12 cellular contexts compared by ENCODE assay signal in genomic region chr14:103696027-103696402, GRCh38. TPM values are rescaled to one million over a fixed set of nuclear protein-coding genes. Genes with fewer than 3 reads are reported as not detected.
DNase-seq lines count a peak whose midpoint lies in the region; ATAC-seq, FAIRE-seq and TF ChIP-seq lines count a peak whose summit lies in the region.
"Had no signal": no experiment of that assay in that cellular context is flagged by ENCODE, and none has a peak within 500 bp of the region (broad histone marks: within the 10 kb centered on the region; RNA-seq: fewer than 3 reads in every experiment).

No MANE protein-coding gene starts in this region.

- H4K20me1 ChIP-seq in K562 (replicated peaks; ENCODE audit: control insufficient read depth, insufficient read depth, low read length): no peaks in the 10 kb centered on the region; the same call in 1 of the 2 replicates

- H3K4me3 ChIP-seq in K562 (no peak overlapping the region), transverse colon (no peak overlapping the region)
- H3K4me3 ChIP-seq: left lung had no signal

- no peak for FAIRE-seq in K562 (lab: Jason Lieb, UNC)

- no peaks in the 10 kb centered on the region for H3K79me2 ChIP-seq in K562 (ENCODE audit: control insufficient read depth, insufficient read depth, low read length)

- no peak for TF ChIP-seq RAD21 in K562 (CRISPR knock-in tag; conservative IDR thresholded peaks at IDR 0.05 in 1 of 2, IDR thresholded peaks at IDR 0.05 in 1 of 2)

- no peak for ATAC-seq in Right ventricle myocardium inferior
- ATAC-seq in K562: no peak
- ATAC-seq in natural killer cell treated with Interleukin-12 subunit alpha and Interleukin-12 subunit beta and Interleukin-15 and Interleukin-18, amount 100 ng/mL, for 72 hours: no peak
- ATAC-seq: left lung had no signal

- no peak for TF ChIP-seq EP300 in K562 (IDR thresholded peaks at IDR 0.05; ENCODE audit: low read length)
- TF ChIP-seq EP300 in transverse colon (IDR thresholded peaks at IDR 0.05; ENCODE audit: low read depth): no peak

- H3K9me3 ChIP-seq in K562 (replicated peaks; ENCODE audit: control insufficient read depth, insufficient read depth, low read depth, low read length): no peaks in the 10 kb centered on the region
- H3K9me3 ChIP-seq in transverse colon: no peaks in the 10 kb centered on the region
- H3K9me3 ChIP-seq: left lung had no signal

- H3K4me2 ChIP-seq in K562 (ENCODE audit: insufficient read depth, low read length): no peak overlapping the region

- TF ChIP-seq POLR2A in K562 (conservative IDR thresholded peaks at IDR 0.05) (no peak), transverse colon (IDR thresholded peaks at IDR 0.05) (no peak)

- H3K27ac Mint-ChIP-seq in natural killer cell treated with Interleukin-12 subunit alpha and Interleukin-12 subunit beta and Interleukin-15 and Interleukin-18, amount 100 ng/mL, for 72 hours: no peak overlapping the region

- H3K9me1 ChIP-seq in K562 (ENCODE audit: control insufficient read depth, insufficient read depth, low read length): no peaks in the 10 kb centered on the region

- H3K9me3 Mint-ChIP-seq in natural killer cell treated with Interleukin-12 subunit alpha and Interleukin-12 subunit beta and Interleukin-15 and Interleukin-18, amount 100 ng/mL, for 72 hours: no peaks in the 10 kb centered on the region

- in situ Hi-C loops in K562 (cut with MboI) (no loop called here), transverse colon (cut with MboI; ENCODE audit: low pct_ligation_motif_present in 1 of 4, low pct_unique_long_range_greater_than_20kb in 1 of 4, low sequenced_read_pairs in 3 of 4) (no loop called here)

- H3K4me1 ChIP-seq in K562 (replicated peaks in 1 of 2; ENCODE audit: control insufficient read depth in 2 of 2, insufficient read depth in 2 of 2, low read length in 2 of 2): peaks cover 0 to 28% of the 10 kb centered on the region in 2 experiments; a peak in 2 of 5 replicates
- H3K4me1 ChIP-seq in transverse colon: peaks cover 29 to 43% (median 34%) of the 10 kb centered on the region in 4 donors

- POLR2A ChIA-PET in K562 (lab: Yijun Ruan, JAX): interaction anchor here (0.7 to 0.8 kb wide), 2 partner anchors 9 to 11 kb away, joined by 3 to 5 read pairs; no protein-coding TSS in a partner anchor

- DNase-seq in Right ventricle myocardium inferior (ENCODE audit: missing footprints): peak; percentile 53
- DNase-seq in cardiac septum (ENCODE audit: low spot score): no peak
- no peak for DNase-seq in K562 (ENCODE audit: extremely low read depth in 1 of 4, low spot score in 3 of 4)
- DNase-seq in natural killer cell treated with Interleukin-12 subunit alpha and Interleukin-12 subunit beta and Interleukin-15 and Interleukin-18, amount 100 ng/mL, for 72 hours (ENCODE audit: low spot score): peak; percentile 42
- DNase-seq in transverse colon: no peak
- DNase-seq in stimulated activated CD4-positive, alpha-beta T cell treated with anti-CD3 and anti-CD28 coated beads, Interleukin-15, amount 100 ng/mL, for 24 hours: no peak
- no peak for DNase-seq in activated CD4-positive, CD25-positive, alpha-beta regulatory T cell (lab: John Stamatoyannopoulos, UW)
- no peak for DNase-seq in NCI-H345 treated with DMSO at 0.1 percent for 48 hours (lab: John Stamatoyannopoulos, UW; ENCODE audit: unreplicated experiment)
- DNase-seq: activated CD8-positive, alpha-beta memory T cell treated with anti-CD3 and anti-CD28 coated beads, Interleukin-2, amount 50 U/mL, for 4 hours; HCEC 1CT had no signal

- H3K36me3 ChIP-seq in K562 (ENCODE audit: control insufficient read depth, insufficient read depth, low read length) (peaks cover 74% of the 10 kb centered on the region; the same call in 2 of the 3 replicates), transverse colon (peaks cover 0 to 17% (median 6%) of the 10 kb centered on the region in 4 donors)

- H3K27ac ChIP-seq in K562 (ENCODE audit: extremely low read depth, low read depth, low read length) (no peak overlapping the region), transverse colon (peak overlapping the region; percentile 47 to 70 (median 60))
- H3K27ac ChIP-seq: C4-2B had no signal

- intact Hi-C loops in Right ventricle myocardium inferior (cut with DNase I): no loop called here
- intact Hi-C loops in cardiac septum (cut with DNase I): no loop called here
- intact Hi-C loops in K562 (cut with micrococcal nuclease): no loop called here
- intact Hi-C loops in transverse colon (cut with DNase I; ENCODE audit: low total_unique reads): no loop called here

- H3K27me3 ChIP-seq in K562 (ENCODE audit: control insufficient read depth in 2 of 2, insufficient read depth in 2 of 2, low read length in 2 of 2) (no peaks in the 10 kb centered on the region), transverse colon (no peaks in the 10 kb centered on the region)
- H3K27me3 ChIP-seq: left lung had no signal

- no peak for TF ChIP-seq CTCF in K562 (IDR thresholded peaks at IDR 0.05 in 2 of 3, conservative IDR thresholded peaks at IDR 0.05 in 1 of 3; ENCODE audit: insufficient read depth in 2 of 3, low read depth in 1 of 3, low read length in 3 of 3)
- TF ChIP-seq CTCF in transverse colon (IDR thresholded peaks at IDR 0.05): no peak

- H3K9ac ChIP-seq in K562 (ENCODE audit: insufficient read depth in 1 of 2, low read depth in 2 of 2, low read length in 2 of 2): no peak overlapping the region

- no peaks in the 10 kb centered on the region for H3K27me3 Mint-ChIP-seq in natural killer cell treated with Interleukin-12 subunit alpha and Interleukin-12 subunit beta and Interleukin-15 and Interleukin-18, amount 100 ng/mL, for 72 hours

- peaks cover 0 to 18% of the 10 kb centered on the region in 2 donors for H3K4me1 Mint-ChIP-seq in natural killer cell treated with Interleukin-12 subunit alpha and Interleukin-12 subunit beta and Interleukin-15 and Interleukin-18, amount 100 ng/mL, for 72 hours (ENCODE audit: low read depth in 2 of 2)

- CTCF ChIA-PET in K562 (lab: Yijun Ruan, JAX; ENCODE audit: low intra/inter-chr PET ratio): no interaction called here

- no peak overlapping the region for H3K4me3 Mint-ChIP-seq in natural killer cell treated with Interleukin-12 subunit alpha and Interleukin-12 subunit beta and Interleukin-15 and Interleukin-18, amount 100 ng/mL, for 72 hours

- H2AFZ ChIP-seq in K562 (ENCODE audit: low read depth, low read length): no peak overlapping the region

- no peaks in the 10 kb centered on the region for H3K36me3 Mint-ChIP-seq in natural killer cell treated with Interleukin-12 subunit alpha and Interleukin-12 subunit beta and Interleukin-15 and Interleukin-18, amount 100 ng/mL, for 72 hours

- no TSS peak for BruUV-seq in K562 (replicated peaks; lab: Mats Ljungman, UMichigan)

- WGBS in K562 (ENCODE audit: insufficient coverage, low coverage, missing lambda C conversion rate): 94% methylated on average over 6 of the region's 15 CpGs
- WGBS in transverse colon (ENCODE audit: low coverage in 1 of 2), 2 donors: 40 to 56% methylated on average over 1 to 7 of the region's 15 CpGs

RNA-seq across cellular contexts. Expression of gene XRCC3, which starts 19.2 kb away (rescaled TPM):
- total RNA-seq in Right ventricle myocardium inferior (2.8 TPM), cardiac septum (3.9 TPM), K562 (2014; rRNA removed) (46.1 and 54.1 TPM in 2 replicates), K562 (2014; rRNA removed; fragmentation: Illumina TruSeq; extraction: Trizol) (30.2 TPM in 2 replicates), K562 (2015; rRNA removed; fragmentation: Illumina TruSeq; extraction: Trizol) (25.7 and 30.3 TPM in 2 replicates), K562 (2021) (38.2 and 41.3 TPM in 2 replicates), transverse colon (10 to 100 TPM in 2 of 4 donors, 1 to 10 TPM in 2; 7.8 to 47.6 (median 23.8) TPM)
- total RNA-seq in K562 (2011; cell fraction: chromatin; rRNA removed; ENCODE audit: low replicate concordance): 101 and 113 TPM in 2 replicates
- total RNA-seq in K562 (2011; cell fraction: nucleolus; rRNA removed): 61.2 and 62.1 TPM in 2 replicates
- total RNA-seq in K562 (2011; cell fraction: nucleoplasm; rRNA removed): 38.5 and 51.0 TPM in 2 replicates
- polyA plus RNA-seq in K562 (2011; rRNA removed) (19.0 and 24.3 TPM in 2 replicates), K562 (2014; fragmentation: Illumina TruSeq; extraction: Trizol) (44.5 and 59.3 TPM in 2 replicates), K562 (2014; fragmentation: Nextera tagmentation; extraction: Ambion mirVana) (under 1 TPM; 0.34 to 0.38 TPM), K562 (2014; rRNA removed) (39.9 and 44.1 TPM in 2 replicates)
- polyA plus RNA-seq in K562 (2011; cell fraction: cytosol; rRNA removed): 25.1 and 35.1 TPM in 2 replicates
- 39.2 and 66.6 TPM in 2 replicates for polyA plus RNA-seq in K562 (2011; cell fraction: nucleus; rRNA removed)
- polyA plus RNA-seq in K562 (2012): 27.2 and 37.1 TPM in 2 replicates
- polyA minus RNA-seq in K562 (2011; rRNA and poly(A)+ RNA removed): 15.4 and 24.3 TPM in 2 replicates
- 17.7 and 17.8 TPM in 2 replicates for polyA minus RNA-seq in K562 (2011; cell fraction: cytosol; rRNA and poly(A)+ RNA removed)
- polyA minus RNA-seq in K562 (2011; cell fraction: nucleus; rRNA and poly(A)+ RNA removed): 19.2 and 19.5 TPM in 2 replicates
- total RNA-seq in natural killer cell treated with Interleukin-12 subunit alpha and Interleukin-12 subunit beta and Interleukin-15 and Interleukin-18, amount 100 ng/mL, for 72 hours: 100 to 1,000 TPM in 1 of 2 donors, 10 to 100 TPM in 1; 37.3 to 112 TPM

RNA-seq across cellular contexts. Expression of gene ZFYVE21, which starts 19.6 kb away (rescaled TPM):
- total RNA-seq in Right ventricle myocardium inferior (46.9 TPM), cardiac septum (60.9 TPM), K562 (2014; rRNA removed) (16.3 and 21.1 TPM in 2 replicates), K562 (2014; rRNA removed; fragmentation: Illumina TruSeq; extraction: Trizol) (9.9 and 11.8 TPM in 2 replicates), K562 (2015; rRNA removed; fragmentation: Illumina TruSeq; extraction: Trizol) (15.0 and 15.6 TPM in 2 replicates), K562 (2021) (17.1 and 18.0 TPM in 2 replicates), transverse colon (100 to 1,000 TPM in 2 of 4 donors, 10 to 100 TPM in 2; 90.2 to 214 (median 137) TPM)
- 79.0 and 151 TPM in 2 replicates for total RNA-seq in K562 (2011; cell fraction: chromatin; rRNA removed; ENCODE audit: low replicate concordance)
- total RNA-seq in K562 (2011; cell fraction: nucleolus; rRNA removed): 69.2 and 87.8 TPM in 2 replicates
- 66.9 and 68.4 TPM in 2 replicates for total RNA-seq in K562 (2011; cell fraction: nucleoplasm; rRNA removed)
- polyA plus RNA-seq in K562 (2011; rRNA removed) (23.1 and 24.3 TPM in 2 replicates), K562 (2014; fragmentation: Illumina TruSeq; extraction: Trizol) (11.9 and 14.4 TPM in 2 replicates), K562 (2014; fragmentation: Nextera tagmentation; extraction: Ambion mirVana) (1 to 10 TPM in 1 of 2 experiments, under 1 TPM in 1; 0.90 to 2.8 TPM), K562 (2014; rRNA removed) (23.1 and 25.5 TPM in 2 replicates)
- polyA plus RNA-seq in K562 (2011; cell fraction: cytosol; rRNA removed): 27.7 and 35.5 TPM in 2 replicates
- polyA plus RNA-seq in K562 (2011; cell fraction: nucleus; rRNA removed): 44.1 and 51.8 TPM in 2 replicates
- polyA plus RNA-seq in K562 (2012): 15.8 and 16.8 TPM in 2 replicates
- polyA minus RNA-seq in K562 (2011; rRNA and poly(A)+ RNA removed): 9.3 and 9.5 TPM in 2 replicates
- polyA minus RNA-seq in K562 (2011; cell fraction: cytosol; rRNA and poly(A)+ RNA removed): 17.4 and 20.7 TPM in 2 replicates
- polyA minus RNA-seq in K562 (2011; cell fraction: nucleus; rRNA and poly(A)+ RNA removed): 16.2 and 17.8 TPM in 2 replicates
- total RNA-seq in natural killer cell treated with Interleukin-12 subunit alpha and Interleukin-12 subunit beta and Interleukin-15 and Interleukin-18, amount 100 ng/mL, for 72 hours: 10 to 100 TPM; 13.0 to 22.0 TPM

Comparison
In these comparisons a context has a peak if more than half of its experiments do, and no peak if none do; other contexts are left out.
1. DNase-seq: peak in Right ventricle myocardium inferior (single experiment) and natural killer cell treated with Interleukin-12 subunit alpha and Interleukin-12 subunit beta and Interleukin-15 and Interleukin-18, amount 100 ng/mL, for 72 hours (single experiment); none in cardiac septum (single experiment), K562 (0 of 4), transverse colon (single experiment), stimulated activated CD4-positive, alpha-beta T cell treated with anti-CD3 and anti-CD28 coated beads, Interleukin-15, amount 100 ng/mL, for 24 hours (single experiment), activated CD4-positive, CD25-positive, alpha-beta regulatory T cell (0 of 4) and NCI-H345 treated with DMSO at 0.1 percent for 48 hours (single experiment).